Comparison of ENCODE assay signal across 9 cellular contexts in genomic region chr1:206784471-206784903, GRCh38. TPM values are rescaled to one million over a fixed set of nuclear protein-coding genes. Genes with fewer than 3 reads are reported as not detected.
A peak's percentile ranks its signal among the peaks of the same experiment; 100 is the strongest.
DNase-seq lines count a peak whose midpoint lies in the region; ATAC-seq and TF ChIP-seq lines count a peak whose summit lies in the region.
"Had no signal": no experiment of that assay in that cellular context is flagged by ENCODE, and none has a peak within 500 bp of the region (broad histone marks: within the 10 kb centered on the region; RNA-seq: fewer than 3 reads in every experiment).

No MANE protein-coding gene starts in this region.

- peak; percentile 66 for ATAC-seq in HG02642 (IDR thresholded peaks at IDR 0.05; ENCODE audit: poor library complexity, unreplicated experiment)
- ATAC-seq in left lung = no peak
- ATAC-seq in heart left ventricle = no peak

- TF ChIP-seq POLR2A in esophagus squamous epithelium (IDR thresholded peaks at IDR 0.05) (no peak), heart left ventricle (IDR thresholded peaks at IDR 0.05) (no peak)

- H3K36me3 ChIP-seq in esophagus squamous epithelium = no peaks in the 10 kb centered on the region
- no peaks in the 10 kb centered on the region for H3K36me3 ChIP-seq in left lung
- H3K36me3 ChIP-seq in HAP-1 (replicated peaks) = no peaks in the 10 kb centered on the region
- H3K36me3 ChIP-seq in heart left ventricle = no peaks in the 10 kb centered on the region

- TF ChIP-seq CTCF in GM10266 (IDR thresholded peaks at IDR 0.05; ENCODE audit: control insufficient read depth, insufficient read depth, low read depth, missing control alignments) (no peak), esophagus squamous epithelium (IDR thresholded peaks at IDR 0.05) (no peak), left lung (IDR thresholded peaks at IDR 0.05) (no peak), heart left ventricle (IDR thresholded peaks at IDR 0.05) (no peak)

- intact Hi-C loops in esophagus squamous epithelium (cut with DNase I) = no loop called here
- intact Hi-C loops in left lung (cut with DNase I) = no loop called here
- intact Hi-C loops in heart left ventricle (cut with DNase I) = no loop called here
- intact Hi-C loops in head of caudate nucleus (cut with DNase I) = no loop called here

- H3K4me1 ChIP-seq in esophagus squamous epithelium (no peaks in the 10 kb centered on the region), left lung (peaks cover 0 to 5% of the 10 kb centered on the region in 2 donors), HAP-1 (no peaks in the 10 kb centered on the region), heart left ventricle (peaks cover 0 to 31% (median 0%) of the 10 kb centered on the region in 12 donors)

- H3K9me3 ChIP-seq in esophagus squamous epithelium = no peaks in the 10 kb centered on the region
- H3K9me3 ChIP-seq in left lung = no peaks in the 10 kb centered on the region
- no peaks in the 10 kb centered on the region for H3K9me3 ChIP-seq in HAP-1
- H3K9me3 ChIP-seq in heart left ventricle = no peaks in the 10 kb centered on the region

- DNase-seq in GM10266 (ENCODE audit: extremely low spot score) (peak; percentile 56), esophagus squamous epithelium (lab: John Stamatoyannopoulos, UW) (peak; percentile 32), left lung (no peak), HAP-1 (ENCODE audit: low spot score in 2 of 2) (no peak), heart left ventricle (no peak), head of caudate nucleus (no peak)
- peak; percentile 38 to 65 (median 46) for DNase-seq in activated CD4-positive, CD25-positive, alpha-beta regulatory T cell (lab: John Stamatoyannopoulos, UW)

- in situ Hi-C loops in HAP-1 (cut with MboI; ENCODE audit: low sequenced_read_pairs) = no loop called here

- H3K27ac ChIP-seq in esophagus squamous epithelium (no peak overlapping the region), left lung (no peak overlapping the region), heart left ventricle (peak overlapping the region in 1 of 12 donors; percentile 33)
- H3K27ac ChIP-seq: VCaP had no signal

- H3K4me3 ChIP-seq in esophagus squamous epithelium = no peak overlapping the region
- no peak overlapping the region for H3K4me3 ChIP-seq in left lung
- no peak overlapping the region for H3K4me3 ChIP-seq in HAP-1
- H3K4me3 ChIP-seq in heart left ventricle = no peak overlapping the region

- H3K27me3 ChIP-seq in esophagus squamous epithelium = no peaks in the 10 kb centered on the region
- H3K27me3 ChIP-seq in left lung = no peaks in the 10 kb centered on the region
- no peaks in the 10 kb centered on the region for H3K27me3 ChIP-seq in HAP-1 (ENCODE audit: low read depth)
- H3K27me3 ChIP-seq in heart left ventricle = no peaks in the 10 kb centered on the region

- 74 to 90% methylated on average over 13 to 15 of the region's 17 CpGs for WGBS in esophagus squamous epithelium, 2 donors
- WGBS in heart left ventricle, 4 donors = 89 to 96% (median 92%) methylated on average over 17 of the region's 17 CpGs

RNA-seq across cellular contexts. Expression of gene IL10, which starts 12.2 kb away (rescaled TPM):
- total RNA-seq in esophagus squamous epithelium (1 to 10 TPM in 2 of 4 donors, under 1 TPM in 1, not detected in 1; 0.70 to 2.5 (median 1.5) TPM), left lung (1 to 10 TPM; 3.0 to 6.2 TPM), heart left ventricle (1 to 10 TPM in 3 of 9 donors, under 1 TPM in 5, not detected in 1; 0.50 to 5.0 (median 0.88) TPM)
- polyA plus RNA-seq in heart left ventricle = 1 to 10 TPM in 1 of 2 donors, under 1 TPM in 1; 0.27 to 1.0 TPM

RNA-seq across cellular contexts. Expression of gene IL19, which starts 13.9 kb away (rescaled TPM):
- total RNA-seq in esophagus squamous epithelium (10 to 100 TPM in 2 of 4 donors, under 1 TPM in 1, not detected in 1; 0.23 to 16.8 (median 16.3) TPM), left lung (not detected), heart left ventricle (not detected)
- not detected for polyA plus RNA-seq in heart left ventricle

Comparison
In these comparisons a context has a peak if more than half of its experiments do, and no peak if none do; other contexts are left out.
1. DNase-seq: peak in GM10266 (single experiment), activated CD4-positive, CD25-positive, alpha-beta regulatory T cell (4 of 4) and esophagus squamous epithelium (single experiment); none in left lung (0 of 2), HAP-1 (0 of 2), heart left ventricle (0 of 5) and head of caudate nucleus (0 of 42).